Comparison of ENCODE assay signal across 19 cellular contexts in genomic region chr4:98620087-98620784, GRCh38. TPM values are rescaled to one million over a fixed set of nuclear protein-coding genes. Genes with fewer than 3 reads are reported as not detected.
A peak's percentile ranks its signal among the peaks of the same experiment; 100 is the strongest.
DNase-seq lines count a peak whose midpoint lies in the region; ATAC-seq and TF ChIP-seq lines count a peak whose summit lies in the region.
"Had no signal": no experiment of that assay in that cellular context is flagged by ENCODE, and none has a peak within 500 bp of the region (broad histone marks: within the 10 kb centered on the region; RNA-seq: fewer than 3 reads in every experiment).

No MANE protein-coding gene starts in this region.

- H3K9me3 ChIP-seq in T-helper 17 cell (ENCODE audit: control insufficient read depth, low read length, poor library complexity, severe bottlenecking) (no peaks in the 10 kb centered on the region), esophagus muscularis mucosa (no peaks in the 10 kb centered on the region)
- H3K9me3 ChIP-seq: stomach, transverse colon had no signal

- H3K4me1 ChIP-seq in esophagus muscularis mucosa, result peaks cover 0 to 13% (median 12%) of the 10 kb centered on the region in 4 donors

- H3K27me3 Mint-ChIP-seq in HFFc6 (ENCODE audit: insufficient read depth) (no peaks in the 10 kb centered on the region), T-helper 17 cell (no peaks in the 10 kb centered on the region), progenitor cell of endocrine pancreas (peaks cover 7% of the 10 kb centered on the region)
- no peaks in the 10 kb centered on the region for H3K27me3 Mint-ChIP-seq in activated T-helper 2 cell treated with anti-CD3 and anti-CD28 coated beads, Interferon-gamma antibody, Interleukin-2, Interleukin-4, amounts not matched to agents 10 μg/mL and 5 μg/mL and 100 μg/mL, durations not matched to agents 14 hours and 24 hours and 36 hours (ENCODE audit: low read depth)
- H3K27me3 Mint-ChIP-seq: activated B cell treated with CpG ODN at 0.5 μM for 24 hours; activated naive CD8-positive, alpha-beta T cell treated with anti-CD3 and anti-CD28 coated beads for 36 hours had no signal

- no peak for TF ChIP-seq POLR2A in esophagus muscularis mucosa (IDR thresholded peaks at IDR 0.05; ENCODE audit: low read depth)

- no peak overlapping the region for H3K4me3 ChIP-seq in esophagus muscularis mucosa
- H3K4me3 ChIP-seq: stomach, transverse colon had no signal

- H3K9me3 Mint-ChIP-seq in HFFc6 (no peaks in the 10 kb centered on the region), progenitor cell of endocrine pancreas (ENCODE audit: low read depth) (no peaks in the 10 kb centered on the region)
- no peaks in the 10 kb centered on the region for H3K9me3 Mint-ChIP-seq in activated T-helper 2 cell treated with anti-CD3 and anti-CD28 coated beads, Interferon-gamma antibody, Interleukin-2, Interleukin-4, amounts not matched to agents 10 μg/mL and 5 μg/mL and 100 μg/mL, durations not matched to agents 14 hours and 24 hours and 36 hours
- H3K9me3 Mint-ChIP-seq: activated B cell treated with CpG ODN at 0.5 μM for 24 hours; activated naive CD8-positive, alpha-beta T cell treated with anti-CD3 and anti-CD28 coated beads for 36 hours had no signal

- WGBS in esophagus muscularis mucosa, result 88% methylated on average over 9 of the region's 9 CpGs

- H3K27ac ChIP-seq in esophagus muscularis mucosa (replicated peaks in 1 of 4), result no peak overlapping the region
- H3K27ac ChIP-seq: stomach, transverse colon had no signal

- no peaks in the 10 kb centered on the region for H3K36me3 ChIP-seq in esophagus muscularis mucosa
- H3K36me3 ChIP-seq: stomach, transverse colon had no signal

- intact Hi-C loops in esophagus muscularis mucosa (cut with DNase I), result no loop called here
- intact Hi-C loops in activated T-helper 2 cell treated with anti-CD3 and anti-CD28 coated beads, Interferon-gamma antibody, Interleukin-2, Interleukin-4, amounts not matched to agents 10 μg/mL and 5 μg/mL and 100 μg/mL, durations not matched to agents 14 hours and 24 hours and 36 hours (cut with micrococcal nuclease), result no loop called here

- TF ChIP-seq EP300 in esophagus muscularis mucosa (IDR thresholded peaks at IDR 0.05), result no peak

- DNase-seq in HFFc6 (no peak), T-helper 17 cell (no peak), esophagus muscularis mucosa (ENCODE audit: extremely low spot score) (peak; percentile 82), progenitor cell of endocrine pancreas (ENCODE audit: low spot score, unreplicated experiment) (no peak), NCI-H526 (lab: John Stamatoyannopoulos, UW) (no peak), NCI-H187 (lab: John Stamatoyannopoulos, UW) (no peak)
- DNase-seq in activated T-helper 2 cell treated with anti-CD3 and anti-CD28 coated beads, Interferon-gamma antibody, Interleukin-2, Interleukin-4, amounts not matched to agents 10 μg/mL and 5 μg/mL and 100 μg/mL, durations not matched to agents 14 hours and 24 hours and 36 hours (ENCODE audit: low spot score), result no peak
- DNase-seq: activated B cell treated with CpG ODN at 0.5 μM for 24 hours; activated CD4-positive, alpha-beta T cell treated with anti-CD3 and anti-CD28 coated beads, Interleukin-2, amount 50 U/mL, for 4 hours; activated naive CD8-positive, alpha-beta T cell treated with anti-CD3 and anti-CD28 coated beads for 36 hours; MV-4-11; NCI-H1694; nucleus accumbens; PC-3; Right ventricle myocardium superior; stimulated activated CD8-positive, alpha-beta memory T cell treated with anti-CD3 and anti-CD28 coated beads, Interleukin-4, amount 100 ng/mL, for 48 hours; stomach; T-helper 9 cell; transverse colon had no signal

- no peak for TF ChIP-seq CTCF in HFFc6 (IDR thresholded peaks at IDR 0.05)
- TF ChIP-seq CTCF in esophagus muscularis mucosa (IDR thresholded peaks at IDR 0.05), result no peak
- TF ChIP-seq CTCF in progenitor cell of endocrine pancreas (IDR thresholded peaks at IDR 0.05; ENCODE audit: unreplicated experiment), result no peak

- no peaks in the 10 kb centered on the region for H3K27me3 ChIP-seq in esophagus muscularis mucosa
- H3K27me3 ChIP-seq: stomach, transverse colon had no signal

- H3K36me3 Mint-ChIP-seq in HFFc6 (ENCODE audit: low read depth), result peaks cover 5% of the 10 kb centered on the region; the same call in 1 of the 2 replicates
- H3K36me3 Mint-ChIP-seq in T-helper 17 cell (ENCODE audit: low read depth), result peaks cover 2% of the 10 kb centered on the region
- no peaks in the 10 kb centered on the region for H3K36me3 Mint-ChIP-seq in progenitor cell of endocrine pancreas (ENCODE audit: insufficient read depth)
- H3K36me3 Mint-ChIP-seq in activated T-helper 2 cell treated with anti-CD3 and anti-CD28 coated beads, Interferon-gamma antibody, Interleukin-2, Interleukin-4, amounts not matched to agents 10 μg/mL and 5 μg/mL and 100 μg/mL, durations not matched to agents 14 hours and 24 hours and 36 hours (ENCODE audit: low read depth), result no peaks in the 10 kb centered on the region

- no peak for ATAC-seq in T-helper 17 cell
- ATAC-seq: PC-3 had no signal

- H3K4me3 Mint-ChIP-seq in HFFc6 (no peak overlapping the region), T-helper 17 cell (no peak overlapping the region), progenitor cell of endocrine pancreas (ENCODE audit: low read depth) (no peak overlapping the region)
- no peak overlapping the region for H3K4me3 Mint-ChIP-seq in activated T-helper 2 cell treated with anti-CD3 and anti-CD28 coated beads, Interferon-gamma antibody, Interleukin-2, Interleukin-4, amounts not matched to agents 10 μg/mL and 5 μg/mL and 100 μg/mL, durations not matched to agents 14 hours and 24 hours and 36 hours (ENCODE audit: low read depth)
- H3K4me3 Mint-ChIP-seq: activated B cell treated with CpG ODN at 0.5 μM for 24 hours; activated naive CD8-positive, alpha-beta T cell treated with anti-CD3 and anti-CD28 coated beads for 36 hours had no signal

- peaks cover 88% of the 10 kb centered on the region for H3K4me1 Mint-ChIP-seq in HFFc6 (ENCODE audit: low read depth)
- H3K4me1 Mint-ChIP-seq in T-helper 17 cell, result peaks cover 38% of the 10 kb centered on the region
- peaks cover 24% of the 10 kb centered on the region for H3K4me1 Mint-ChIP-seq in progenitor cell of endocrine pancreas (ENCODE audit: low read depth)
- H3K4me1 Mint-ChIP-seq in activated T-helper 2 cell treated with anti-CD3 and anti-CD28 coated beads, Interferon-gamma antibody, Interleukin-2, Interleukin-4, amounts not matched to agents 10 μg/mL and 5 μg/mL and 100 μg/mL, durations not matched to agents 14 hours and 24 hours and 36 hours (ENCODE audit: low read depth), result peaks cover 27% of the 10 kb centered on the region
- H3K4me1 Mint-ChIP-seq: activated B cell treated with CpG ODN at 0.5 μM for 24 hours had no signal

- H3K27ac Mint-ChIP-seq in HFFc6, result peak overlapping the region; percentile 17; the same call in 1 of the 2 replicates
- H3K27ac Mint-ChIP-seq in T-helper 17 cell, result peak overlapping the region; percentile 53
- peak overlapping the region; percentile 31 for H3K27ac Mint-ChIP-seq in progenitor cell of endocrine pancreas
- H3K27ac Mint-ChIP-seq in activated T-helper 2 cell treated with anti-CD3 and anti-CD28 coated beads, Interferon-gamma antibody, Interleukin-2, Interleukin-4, amounts not matched to agents 10 μg/mL and 5 μg/mL and 100 μg/mL, durations not matched to agents 14 hours and 24 hours and 36 hours, result no peak overlapping the region
- H3K27ac Mint-ChIP-seq: activated B cell treated with CpG ODN at 0.5 μM for 24 hours; activated naive CD8-positive, alpha-beta T cell treated with anti-CD3 and anti-CD28 coated beads for 36 hours had no signal

RNA-seq across cellular contexts. Expression of gene TSPAN5, which starts 38.2 kb away (rescaled TPM):
- total RNA-seq in HFFc6 (2021; fragmentation: NEBNext Ultra II Directional; extraction: Animal tissue kit (Norgen Biotek cat#: 25700)), result 10 to 100 TPM; 59.6 to 75.4 (median 67.6) TPM
- total RNA-seq in T-helper 17 cell (10 to 100 TPM; 11.8 to 15.2 TPM), esophagus muscularis mucosa (10 to 100 TPM in 3 of 4 donors, 1 to 10 TPM in 1; 9.1 to 16.8 (median 13.3) TPM), progenitor cell of endocrine pancreas (6.1 and 7.5 TPM in 2 replicates)
- 21.1 and 24.4 TPM in 2 replicates for total RNA-seq in activated T-helper 2 cell treated with anti-CD3 and anti-CD28 coated beads, Interferon-gamma antibody, Interleukin-2, Interleukin-4, amounts not matched to agents 10 μg/mL and 5 μg/mL and 100 μg/mL, durations not matched to agents 14 hours and 24 hours and 36 hours
